ENCODE assay signal across 9 cellular contexts in the genomic region with DNA sequence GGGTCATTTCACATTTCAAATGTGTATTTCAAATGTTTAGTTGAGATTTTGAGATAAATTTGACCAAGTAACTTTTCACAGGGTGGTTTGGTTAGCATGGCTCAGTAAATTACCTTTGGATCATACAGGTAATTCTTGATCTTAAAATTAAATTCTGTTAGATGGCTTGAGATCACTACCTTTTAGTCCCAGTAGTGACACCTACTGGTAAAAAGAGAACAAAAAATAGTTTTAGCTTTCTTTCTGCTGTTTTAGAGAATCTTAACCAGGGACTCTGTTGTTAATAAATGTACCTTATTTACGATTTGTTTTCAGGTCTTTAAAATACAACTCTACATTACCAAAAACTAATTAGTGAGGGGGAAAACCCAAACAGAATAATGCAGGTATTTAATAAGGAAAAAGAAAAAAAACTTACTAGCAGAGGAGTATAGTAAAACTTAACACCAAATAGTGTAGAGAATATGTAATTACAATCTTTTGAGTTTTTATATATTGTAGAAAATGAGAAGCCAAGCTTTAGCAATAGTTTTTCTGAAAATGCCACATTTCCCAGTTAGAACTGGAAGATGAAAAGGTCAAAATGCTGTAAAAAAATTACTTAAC.
DNase-seq lines count a peak whose midpoint lies in the region; ATAC-seq, FAIRE-seq and TF ChIP-seq lines count a peak whose summit lies in the region.
"Had no signal": no experiment of that assay in that cellular context is flagged by ENCODE, and none has a peak within 500 bp of the region (broad histone marks: within the 10 kb centered on the region; RNA-seq: fewer than 3 reads in every experiment).

No MANE protein-coding gene starts in this region.

- no peak overlapping the region for H3K27ac Mint-ChIP-seq in type B pancreatic cell
- H3K27ac Mint-ChIP-seq: stimulated activated naive CD8-positive, alpha-beta T cell treated with anti-CD3 and anti-CD28 coated beads, Interleukin-15, Interleukin-2, amounts not matched to agents 100 ng/mL and 50 ng/mL, for 24 hours had no signal

- no peak for ATAC-seq in GM18873 (IDR thresholded peaks at IDR 0.05; ENCODE audit: low FRiP score, unreplicated experiment)

- H3K36me3 Mint-ChIP-seq in type B pancreatic cell = no peaks in the 10 kb centered on the region

- TF ChIP-seq CTCF in AG09309 (IDR thresholded peaks at IDR 0.05; ENCODE audit: control insufficient read depth, insufficient read depth, low read depth, low read length, missing control alignments) (peak; percentile 41), epithelial cell of proximal tubule (conservative IDR thresholded peaks at IDR 0.05; ENCODE audit: low read depth, low read length) (peak; percentile 57), type B pancreatic cell (conservative IDR thresholded peaks at IDR 0.05) (peak; percentile 82)

- peaks cover 19% of the 10 kb centered on the region for H3K4me1 Mint-ChIP-seq in type B pancreatic cell (ENCODE audit: unreplicated experiment)

- no peaks in the 10 kb centered on the region for H3K9me3 Mint-ChIP-seq in type B pancreatic cell
- H3K9me3 Mint-ChIP-seq: stimulated activated naive CD8-positive, alpha-beta T cell treated with anti-CD3 and anti-CD28 coated beads, Interleukin-15, Interleukin-2, amounts not matched to agents 100 ng/mL and 50 ng/mL, for 24 hours had no signal

- H3K27me3 Mint-ChIP-seq in type B pancreatic cell = no peaks in the 10 kb centered on the region
- H3K27me3 Mint-ChIP-seq: stimulated activated naive CD8-positive, alpha-beta T cell treated with anti-CD3 and anti-CD28 coated beads, Interleukin-15, Interleukin-2, amounts not matched to agents 100 ng/mL and 50 ng/mL, for 24 hours had no signal

- no peak for DNase-seq in AG09309 (ENCODE audit: low read depth)
- DNase-seq in GM19239 (ENCODE audit: insufficient read length, low spot score) = no peak
- DNase-seq in NCI-H226 = peak; percentile 5
- DNase-seq in epithelial cell of proximal tubule (ENCODE audit: low read depth) = no peak
- DNase-seq in type B pancreatic cell (ENCODE audit: extremely low spot score, unreplicated experiment) = no peak
- no peak for DNase-seq in middle frontal gyrus (ENCODE audit: extremely low spot score, low spot score)
- DNase-seq in stimulated activated CD4-positive, alpha-beta T cell treated with anti-CD3 and anti-CD28 coated beads, Interleukin-2, amount 100 ng/mL, for 48 hours = no peak

- no peak overlapping the region for H3K4me3 Mint-ChIP-seq in type B pancreatic cell
- H3K4me3 Mint-ChIP-seq: stimulated activated naive CD8-positive, alpha-beta T cell treated with anti-CD3 and anti-CD28 coated beads, Interleukin-15, Interleukin-2, amounts not matched to agents 100 ng/mL and 50 ng/mL, for 24 hours had no signal

- peak; percentile 88 for FAIRE-seq in GM19239 (lab: Jason Lieb, UNC)

- H3K4me3 ChIP-seq in AG09309 (ENCODE audit: control insufficient read depth, low read depth, low read length) (no peak overlapping the region), epithelial cell of proximal tubule (ENCODE audit: low read depth, low read length) (no peak overlapping the region)
